In genomic region chr2:85308951-85309555, GRCh38 we compare ENCODE assay signal across 1 cellular context.
TF ChIP-seq lines count a peak whose summit lies in the region.

No MANE protein-coding gene starts in this region.

TF ChIP-seq in K562, 482 proteins besides CTCF, POLR2A, EP300 and RAD21 (continued from another document):
- TF ChIP-seq TFE3 (CRISPR knock-in tag; IDR thresholded peaks at IDR 0.05) (peak; percentile 60), HEY1 (CRISPR knock-in tag; IDR thresholded peaks at IDR 0.05; ENCODE audit: borderline replicate concordance) (no peak)
